19 cellular contexts compared by ENCODE assay signal in the genomic region with DNA sequence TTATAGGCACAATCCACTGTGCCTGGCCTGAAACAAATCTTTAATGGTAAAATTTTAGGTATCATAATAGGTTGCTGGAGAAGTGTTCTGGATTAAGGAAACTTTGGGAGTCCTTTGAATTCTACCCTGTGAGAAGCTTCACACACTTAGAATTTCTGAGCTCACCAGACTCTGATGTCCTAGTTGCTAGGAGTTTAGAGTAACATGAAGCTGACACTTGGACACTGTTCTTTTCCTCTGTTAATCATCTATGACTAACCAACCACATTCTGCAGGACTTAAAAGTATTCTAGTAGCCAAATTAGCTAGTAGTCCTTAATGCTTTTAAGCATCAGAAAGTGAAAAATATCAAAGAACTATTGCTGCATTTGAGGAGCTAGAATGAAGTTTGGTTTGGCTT. TPM values are rescaled to one million over a fixed set of nuclear protein-coding genes. Genes with fewer than 3 reads are reported as not detected.
DNase-seq lines count a peak whose midpoint lies in the region; ATAC-seq, FAIRE-seq and TF ChIP-seq lines count a peak whose summit lies in the region.
"Had no signal": no experiment of that assay in that cellular context is flagged by ENCODE, and none has a peak within 500 bp of the region (broad histone marks: within the 10 kb centered on the region; RNA-seq: fewer than 3 reads in every experiment).

No MANE protein-coding gene starts in this region.

- intact Hi-C loops in pancreas (cut with DNase I) = no loop called here

- no peaks in the 10 kb centered on the region for H3K27me3 ChIP-seq in pancreas

- no peaks in the 10 kb centered on the region for H3K4me1 ChIP-seq in pancreas

- FAIRE-seq in pancreas (lab: Jason Lieb, UNC) = no peak
- FAIRE-seq: colon had no signal

- DNase-seq in Daoy (ENCODE audit: low read depth) (peak; percentile 44), RPMI7951 (ENCODE audit: low read depth) (peak; percentile 88), fibroblast of peridontal ligament (ENCODE audit: extremely low read depth) (peak; percentile 66), pancreas (no peak), NCI-H524 (lab: John Stamatoyannopoulos, UW) (no peak), dedifferentiated amniotic fluid mesenchymal stem cell (ENCODE audit: extremely low spot score) (no peak), T-helper 9 cell (no peak), NCI-H128 (lab: John Stamatoyannopoulos, UW; ENCODE audit: unreplicated experiment) (no peak)
- DNase-seq: activated CD4-positive, alpha-beta T cell treated with anti-CD3 and anti-CD28 coated beads, Interleukin-2, amount 50 U/mL, for 1 hour; activated naive CD8-positive, alpha-beta T cell treated with anti-CD3 and anti-CD28 coated beads for 36 hours; activated T-cell treated with anti-CD3 and anti-CD28 coated beads, Interleukin-2, amount 50 U/mL, for 24 hours; NCI-H1930; NCI-H774; nucleus accumbens; stimulated activated CD4-positive, alpha-beta T cell treated with anti-CD3 and anti-CD28 coated beads, Interleukin-12 subunit alpha, Interleukin-12 subunit beta, amount 100 ng/mL, for 4 hours; substantia nigra had no signal

- no peak overlapping the region for H3K4me3 ChIP-seq in pancreas

- H3K36me3 ChIP-seq in pancreas = no peaks in the 10 kb centered on the region

- no peak overlapping the region for H3K27ac ChIP-seq in pancreas

- H3K9me3 ChIP-seq in pancreas = no peaks in the 10 kb centered on the region

- TF ChIP-seq CTCF in pancreas (IDR thresholded peaks at IDR 0.05) = no peak

- peak in 3 of 4 donors; percentile 46 to 77 (median 70) for ATAC-seq in pancreas
- ATAC-seq: esophagus mucosa, Right ventricle myocardium inferior had no signal

RNA-seq across cellular contexts. Expression of gene IGFBP7, which starts 38.6 kb away (rescaled TPM):
- total RNA-seq in Daoy (2014; rRNA removed; shearing (Covaris generic)) = 173 and 263 TPM in 2 replicates
- 436 and 611 TPM in 2 replicates for total RNA-seq in RPMI7951 (2014; rRNA removed; shearing (Covaris generic))
- 100 to 1,000 TPM in 3 of 6 donors, 10 to 100 TPM in 3; 49.4 to 324 (median 120) TPM for total RNA-seq in pancreas
- 100 to 1,000 TPM; 156 to 186 TPM for polyA plus RNA-seq in pancreas
- total RNA-seq: activated naive CD8-positive, alpha-beta T cell treated with anti-CD3 and anti-CD28 coated beads for 36 hours had no signal

Comparison
In these comparisons a context has a peak if more than half of its experiments do, and no peak if none do; other contexts are left out.
1. DNase-seq: peak in Daoy (single experiment), RPMI7951 (single experiment) and fibroblast of peridontal ligament (single experiment); none in pancreas (0 of 6), NCI-H524 (0 of 2), dedifferentiated amniotic fluid mesenchymal stem cell (single experiment), T-helper 9 cell (single experiment) and NCI-H128 (single experiment).